Comparison of ENCODE assay signal across 8 cellular contexts in genomic region chr2:70861774-70862644, GRCh38. TPM values are rescaled to one million over a fixed set of nuclear protein-coding genes. Genes with fewer than 3 reads are reported as not detected.
DNase-seq lines count a peak whose midpoint lies in the region; ATAC-seq lines count a peak whose summit lies in the region.

No MANE protein-coding gene starts in this region.

- H3K27me3 Mint-ChIP-seq in naive thymus-derived CD4-positive, alpha-beta T cell = peaks cover 22 to 54% (median 29%) of the 10 kb centered on the region in 5 donors

- no peaks in the 10 kb centered on the region for H3K36me3 Mint-ChIP-seq in naive thymus-derived CD4-positive, alpha-beta T cell

- no peak overlapping the region for H3K4me3 ChIP-seq in naive thymus-derived CD4-positive, alpha-beta T cell (ENCODE audit: low read length)

- no peaks in the 10 kb centered on the region for H3K4me1 ChIP-seq in naive thymus-derived CD4-positive, alpha-beta T cell (ENCODE audit: control insufficient read depth in 2 of 2, insufficient read depth in 2 of 2, low read length in 2 of 2)

- H3K36me3 ChIP-seq in naive thymus-derived CD4-positive, alpha-beta T cell (ENCODE audit: control insufficient read depth in 2 of 3, insufficient read depth in 3 of 3, low read length in 3 of 3) = no peaks in the 10 kb centered on the region

- H3K27me3 ChIP-seq in naive thymus-derived CD4-positive, alpha-beta T cell (ENCODE audit: control insufficient read depth in 2 of 2, insufficient read depth in 2 of 2, low read length in 2 of 2) = no peaks in the 10 kb centered on the region

- H3K9me3 ChIP-seq in naive thymus-derived CD4-positive, alpha-beta T cell (ENCODE audit: control insufficient read depth in 2 of 3, low read length in 3 of 3) = no peaks in the 10 kb centered on the region

- intact Hi-C loops in naive thymus-derived CD4-positive, alpha-beta T cell (cut with micrococcal nuclease) = loop anchor here (1.0 to 10.0 kb wide), 5 partner anchors 58 to 557 kb away; partner anchors contain the start of gene FAM136A (in 1 of the 2)

- ATAC-seq in esophagus mucosa (peak; percentile 90), GM18511 (IDR thresholded peaks at IDR 0.05; ENCODE audit: unreplicated experiment) (no peak)
- peak; percentile 94 for ATAC-seq in naive thymus-derived CD4-positive, alpha-beta T cell

- DNase-seq in GM04503 (ENCODE audit: low read depth) (peak; percentile 22), HuH-7.5 (ENCODE audit: low spot score) (peak; percentile 66), OCI-M1 (lab: John Stamatoyannopoulos, UW) (peak; percentile 76), activated T-cell treated with anti-CD3 and anti-CD28 coated beads for 4 hours (peak; percentile 57)
- peak; percentile 45 to 80 (median 66) for DNase-seq in naive thymus-derived CD4-positive, alpha-beta T cell
- DNase-seq in stimulated activated CD8-positive, alpha-beta memory T cell treated with anti-CD3 and anti-CD28 coated beads, Interleukin-7, amount 100 ng/mL, for 48 hours (ENCODE audit: extremely low read depth in 1 of 2, low read depth in 1 of 2) = peak; percentile 38 to 51

- H3K9me3 Mint-ChIP-seq in naive thymus-derived CD4-positive, alpha-beta T cell = no peaks in the 10 kb centered on the region

- peak overlapping the region in 3 of 10 donors; percentile 24 to 57 (median 49) for H3K4me3 Mint-ChIP-seq in naive thymus-derived CD4-positive, alpha-beta T cell

- no peak overlapping the region for H3K27ac Mint-ChIP-seq in naive thymus-derived CD4-positive, alpha-beta T cell

- H3K27ac ChIP-seq in naive thymus-derived CD4-positive, alpha-beta T cell (ENCODE audit: low read depth, low read length) = no peak overlapping the region

- H3K4me1 Mint-ChIP-seq in naive thymus-derived CD4-positive, alpha-beta T cell = peaks cover 0 to 6% (median 4%) of the 10 kb centered on the region in 7 donors

- CTCF ChIA-PET in naive thymus-derived CD4-positive, alpha-beta T cell (lab: Charles Lee) = interaction anchor here (0.6 to 2.2 kb wide), 8 partner anchors 10 to 1313 kb away, joined by 3 to 9 read pairs (median 4); no protein-coding TSS in a partner anchor

- POLR2A ChIA-PET in naive thymus-derived CD4-positive, alpha-beta T cell (lab: Charles Lee) = no interaction called here

RNA-seq across cellular contexts. Expression of gene CD207, which starts 26.4 kb away (rescaled TPM):
- total RNA-seq in esophagus mucosa = not detected
- total RNA-seq in naive thymus-derived CD4-positive, alpha-beta T cell = under 1 TPM in 1 of 5 experiments, not detected in 4; 0.27 TPM
- not detected for polyA plus RNA-seq in naive thymus-derived CD4-positive, alpha-beta T cell

RNA-seq across cellular contexts. Expression of gene VAX2, which starts 38.4 kb away (rescaled TPM):
- 0.76 TPM for total RNA-seq in esophagus mucosa
- not detected for total RNA-seq in naive thymus-derived CD4-positive, alpha-beta T cell
- polyA plus RNA-seq in naive thymus-derived CD4-positive, alpha-beta T cell = not detected

RNA-seq across cellular contexts. Expression of gene CLEC4F, which starts 41.6 kb away (rescaled TPM):
- not detected for total RNA-seq in esophagus mucosa
- total RNA-seq in naive thymus-derived CD4-positive, alpha-beta T cell = 1 to 10 TPM in 1 of 5 experiments, under 1 TPM in 1, not detected in 3; 0.19 to 1.6 TPM
- not detected for polyA plus RNA-seq in naive thymus-derived CD4-positive, alpha-beta T cell

Comparison
In these comparisons a context has a peak if more than half of its experiments do, and no peak if none do; other contexts are left out.
1. DNase-seq: peak in every context shown above with its lines; median percentile 76 in OCI-M1; 66 in HuH-7.5; 66 in naive thymus-derived CD4-positive, alpha-beta T cell; 57 in activated T-cell treated with anti-CD3 and anti-CD28 coated beads for 4 hours; 44 in stimulated activated CD8-positive, alpha-beta memory T cell treated with anti-CD3 and anti-CD28 coated beads, Interleukin-7, amount 100 ng/mL, for 48 hours; 22 in GM04503.